ENCODE assay signal across 6 cellular contexts in the genomic region with DNA sequence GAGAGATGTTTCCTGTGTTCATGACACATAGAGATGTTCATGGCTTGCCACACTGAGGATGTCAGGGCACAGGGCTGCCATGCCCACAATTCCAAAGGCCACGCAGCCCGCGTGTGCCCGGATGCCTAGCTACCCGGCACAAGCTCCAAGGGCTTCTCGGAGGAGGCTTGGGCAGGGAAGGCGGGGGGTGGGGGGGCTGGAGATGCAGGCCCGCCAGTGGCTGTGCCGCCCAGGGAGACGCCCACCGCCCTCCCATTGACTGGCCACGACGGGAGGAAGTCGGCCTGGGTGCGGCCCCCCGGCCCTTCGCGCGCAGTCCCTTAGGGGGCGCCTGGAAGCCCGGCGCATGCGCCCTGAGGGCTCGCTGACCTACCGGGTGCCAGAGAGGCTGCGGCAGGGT. TPM values are rescaled to one million over a fixed set of nuclear protein-coding genes. Genes with fewer than 3 reads are reported as not detected.
"Had no signal": no experiment of that assay in that cellular context is flagged by ENCODE, and none has a peak within 500 bp of the region (broad histone marks: within the 10 kb centered on the region; RNA-seq: fewer than 3 reads in every experiment).

A gene with protein sequence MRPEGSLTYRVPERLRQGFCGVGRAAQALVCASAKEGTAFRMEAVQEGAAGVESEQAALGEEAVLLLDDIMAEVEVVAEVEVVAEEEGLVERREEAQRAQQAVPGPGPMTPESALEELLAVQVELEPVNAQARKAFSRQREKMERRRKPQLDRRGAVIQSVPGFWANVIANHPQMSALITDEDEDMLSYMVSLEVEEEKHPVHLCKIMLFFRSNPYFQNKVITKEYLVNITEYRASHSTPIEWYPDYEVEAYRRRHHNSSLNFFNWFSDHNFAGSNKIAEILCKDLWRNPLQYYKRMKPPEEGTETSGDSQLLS (plus strand): TSS at position 301 of the 400 bp plus-strand sequence. CDS start 46 bp downstream, at position 347.

RNA-seq across cellular contexts. Expression of the gene that starts here (rescaled TPM):
- total RNA-seq: GM23248, GM23338, H1, H7, H9, HFFc6 had no signal
- polyA plus RNA-seq: GM23248, GM23338, H1 had no signal
